ENCODE assay signal across 18 cellular contexts in the genomic region with DNA sequence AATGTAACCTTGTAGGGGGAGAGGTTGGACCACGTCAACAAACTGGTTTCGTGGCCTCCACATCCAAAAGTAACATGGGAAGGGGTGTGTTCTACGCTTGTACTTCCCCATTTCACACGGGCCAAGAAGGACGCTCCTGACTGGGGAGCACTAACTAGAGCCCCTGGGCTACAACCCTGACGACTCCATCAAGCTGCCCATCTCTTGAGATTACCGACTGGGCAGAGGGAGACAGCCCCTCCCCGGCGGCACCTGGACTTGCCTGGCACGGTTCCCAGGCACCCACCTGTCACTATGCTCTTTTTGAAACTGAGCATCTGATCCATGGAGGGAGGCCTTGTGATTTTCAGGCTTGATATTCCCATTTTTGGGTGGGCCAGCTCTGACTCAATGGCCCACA.
DNase-seq lines count a peak whose midpoint lies in the region; ATAC-seq and TF ChIP-seq lines count a peak whose summit lies in the region.
"Had no signal": no experiment of that assay in that cellular context is flagged by ENCODE, and none has a peak within 500 bp of the region (broad histone marks: within the 10 kb centered on the region; RNA-seq: fewer than 3 reads in every experiment).

No MANE protein-coding gene starts in this region.

- H2AFZ ChIP-seq in H9 (ENCODE audit: low read length) (no peak overlapping the region), neuronal stem cell (ENCODE audit: low read length) (no peak overlapping the region)
- H2AFZ ChIP-seq: GM23338 had no signal

- H3K36me3 Mint-ChIP-seq in H9 (ENCODE audit: insufficient read depth in 1 of 3, low read depth in 3 of 3): peaks cover 13 to 26% (median 16%) of the 10 kb centered on the region in 3 experiments; a peak in 6 of 7 replicates
- H3K36me3 Mint-ChIP-seq: CD14-positive monocyte had no signal

- H3K4me1 Mint-ChIP-seq in H9: peaks cover 21 to 28% of the 10 kb centered on the region in 2 experiments
- H3K4me1 Mint-ChIP-seq: CD14-positive monocyte, T-helper 17 cell had no signal

- H2BK12ac ChIP-seq in H9 (ENCODE audit: insufficient read length, low read depth, low read length) (no peak overlapping the region), neuronal stem cell (ENCODE audit: low read length) (no peak overlapping the region)

- H2BK15ac ChIP-seq in H9 (ENCODE audit: low read depth, low read length) (no peak overlapping the region), neuronal stem cell (ENCODE audit: low read length) (no peak overlapping the region)

- H3K9me3 ChIP-seq in H9 (ENCODE audit: control insufficient read depth, low read depth, low read length) (no peaks in the 10 kb centered on the region), neuronal stem cell (replicated peaks in 1 of 2; ENCODE audit: control insufficient read depth in 2 of 2, insufficient read depth in 1 of 2, low read depth in 1 of 2, low read length in 2 of 2) (no peaks in the 10 kb centered on the region)
- H3K9me3 ChIP-seq: Caco-2 had no signal

- no peaks in the 10 kb centered on the region for H3K27me3 ChIP-seq in H9 (ENCODE audit: insufficient read depth, low read length)
- H3K27me3 ChIP-seq in neuronal stem cell (ENCODE audit: control insufficient read depth in 3 of 3, insufficient read depth in 3 of 3, low read depth in 1 of 3, low read length in 3 of 3): peaks cover 0 to 3% (median 0%) of the 10 kb centered on the region in 3 experiments

- H3K4ac ChIP-seq in H9 (ENCODE audit: low read depth, low read length): no peak overlapping the region
- H3K4ac ChIP-seq in neuronal stem cell (ENCODE audit: low read length): no peak overlapping the region

- no peak for TF ChIP-seq CTCF in H9 (conservative IDR thresholded peaks at IDR 0.05)

- no peak overlapping the region for H4K91ac ChIP-seq in H9 (ENCODE audit: insufficient read length, low read depth, low read length)
- H4K91ac ChIP-seq in neuronal stem cell (ENCODE audit: low read depth, low read length, poor library complexity): no peak overlapping the region

- no peak overlapping the region for H3K4me3 ChIP-seq in neuronal stem cell (ENCODE audit: low read length in 2 of 2)
- H3K4me3 ChIP-seq: GM23338 had no signal

- H3K14ac ChIP-seq in H9 (ENCODE audit: insufficient read depth, low read length) (no peak overlapping the region), neuronal stem cell (ENCODE audit: low read length) (no peak overlapping the region)

- peaks cover 2% of the 10 kb centered on the region; the same call in 1 of the 2 replicates for H3K79me2 ChIP-seq in H9 (ENCODE audit: insufficient read depth, low read length)

- no peaks in the 10 kb centered on the region for H4K20me1 ChIP-seq in H9 (ENCODE audit: control insufficient read depth, insufficient read depth, insufficient read length)

- peaks cover 0 to 5% of the 10 kb centered on the region in 2 experiments; a peak in 3 of 5 replicates for H3K9me3 Mint-ChIP-seq in H9

- H3K23me2 ChIP-seq in H9 (ENCODE audit: insufficient read length, low read depth, low read length, poor library complexity, severe bottlenecking): no peaks in the 10 kb centered on the region

- H3K27ac Mint-ChIP-seq in H9: no peak overlapping the region; a peak in 1 of 7 replicates
- H3K27ac Mint-ChIP-seq: CD14-positive monocyte, GM23338, T-helper 17 cell had no signal

- H3K27me3 Mint-ChIP-seq in H9 (ENCODE audit: low read depth): no peaks in the 10 kb centered on the region; the same call in 1 of the 2 replicates

- H3K23ac ChIP-seq in H9 (ENCODE audit: insufficient read length, low read depth, low read length) (no peak overlapping the region), neuronal stem cell (ENCODE audit: low read depth, low read length, poor library complexity) (no peak overlapping the region)

- no peak for ATAC-seq in Right ventricle myocardium inferior
- ATAC-seq: PC-3, T-helper 17 cell had no signal

- no peak overlapping the region for H3K56ac ChIP-seq in H9 (ENCODE audit: insufficient read length, low read depth, low read length)

- no peak overlapping the region for H4K5ac ChIP-seq in H9 (ENCODE audit: insufficient read length, low read depth, low read length)

- no peak overlapping the region for H3K9ac ChIP-seq in H9 (ENCODE audit: extremely low read depth, insufficient read length, low read length)
- no peak overlapping the region for H3K9ac ChIP-seq in neuronal stem cell (ENCODE audit: low read depth, low read length, poor library complexity)

- H2BK5ac ChIP-seq in H9 (ENCODE audit: insufficient read length, low read length): no peak overlapping the region
- no peak overlapping the region for H2BK5ac ChIP-seq in neuronal stem cell (ENCODE audit: low read length)

- no peak overlapping the region for H3K4me2 ChIP-seq in H9 (ENCODE audit: insufficient read depth, insufficient read length, low read length)
- no peak overlapping the region for H3K4me2 ChIP-seq in neuronal stem cell (ENCODE audit: insufficient read depth, low read length, poor library complexity, severe bottlenecking)
- H3K4me2 ChIP-seq: GM23338 had no signal

- no peak overlapping the region for H2BK20ac ChIP-seq in H9 (ENCODE audit: low read depth, low read length, poor library complexity, severe bottlenecking)

- no peaks in the 10 kb centered on the region for H3K79me1 ChIP-seq in H9 (ENCODE audit: insufficient read depth, low read depth, low read length, poor library complexity, severe bottlenecking)
- no peaks in the 10 kb centered on the region for H3K79me1 ChIP-seq in neuronal stem cell (ENCODE audit: low read depth, low read length)

- H4K8ac ChIP-seq in H9 (replicated peaks; ENCODE audit: insufficient read length, low read depth, low read length) (no peak overlapping the region), neuronal stem cell (ENCODE audit: low read depth, low read length) (no peak overlapping the region)

- H2BK120ac ChIP-seq in H9 (ENCODE audit: low read depth, low read length, poor library complexity, severe bottlenecking) (no peak overlapping the region), neuronal stem cell (ENCODE audit: low read depth, low read length) (no peak overlapping the region)

- H2AK5ac ChIP-seq in H9 (ENCODE audit: insufficient read length, low read length) (no peak overlapping the region), neuronal stem cell (ENCODE audit: low read depth, low read length) (peak overlapping the region; percentile 57)

- no peak overlapping the region for H3K18ac ChIP-seq in H9 (ENCODE audit: insufficient read length, low read depth, low read length)
- H3K18ac ChIP-seq in neuronal stem cell (ENCODE audit: low read length): no peak overlapping the region

- no CpG with 5 or more reads among the region's 10 CpGs for WGBS in H9 (ENCODE audit: extremely low coverage, insufficient read length, low lambda C conversion rate)
- WGBS in neuronal stem cell (ENCODE audit: extremely low coverage in 2 of 2, insufficient read length in 2 of 2, insufficient replicate concordance in 1 of 2), 2 donors: no CpG with 5 or more reads among the region's 10 CpGs

- no peaks in the 10 kb centered on the region for H3K36me3 ChIP-seq in neuronal stem cell (replicated peaks in 1 of 2; ENCODE audit: control insufficient read depth in 2 of 2, insufficient read depth in 2 of 2, low read length in 2 of 2)

- H3K27ac ChIP-seq in H9 (ENCODE audit: insufficient read length, low read depth, low read length): no peak overlapping the region
- H3K27ac ChIP-seq in neuronal stem cell (replicated peaks; ENCODE audit: low read length): no peak overlapping the region

- DNase-seq in NCI-H2107 treated with DMSO at 0.1 percent for 48 hours (lab: John Stamatoyannopoulos, UW; ENCODE audit: unreplicated experiment): peak; percentile 16
- no peak for DNase-seq in NCI-H2107 (lab: John Stamatoyannopoulos, UW)
- DNase-seq in H9: peak; percentile 3
- peak; percentile 80 for DNase-seq in NCI-H345 (lab: John Stamatoyannopoulos, UW)
- no peak for DNase-seq in neuronal stem cell (ENCODE audit: low spot score)
- no peak for DNase-seq in HK-2 (ENCODE audit: unreplicated experiment)
- DNase-seq in Right ventricle myocardium inferior (ENCODE audit: missing footprints): no peak
- no peak for DNase-seq in stimulated activated naive CD4-positive, alpha-beta T cell treated with Interleukin-2 at 50 U/mL for 16 hours (lab: John Stamatoyannopoulos, UW)
- DNase-seq: GF-D8, KBM-7, NCI-H1048, NCI-H1930, NCI-H446, PC-3, T-helper 17 cell had no signal

- intact Hi-C loops in Right ventricle myocardium inferior (cut with DNase I): no loop called here

- no peak overlapping the region for H3K4me3 Mint-ChIP-seq in H9
- H3K4me3 Mint-ChIP-seq: CD14-positive monocyte, GM23338, T-helper 17 cell had no signal

- H3K4me1 ChIP-seq in H9 (ENCODE audit: insufficient read depth, low read length) (peaks cover 2% of the 10 kb centered on the region; the same call in 1 of the 2 replicates), neuronal stem cell (ENCODE audit: control insufficient read depth in 2 of 2, insufficient read depth in 1 of 2, low read depth in 1 of 2, low read length in 2 of 2) (no peaks in the 10 kb centered on the region)

- H3T11ph ChIP-seq in H9 (ENCODE audit: low read length): no peak overlapping the region

Comparison
In these comparisons a context has a peak if more than half of its experiments do, and no peak if none do; other contexts are left out.
1. DNase-seq: peak in NCI-H2107 treated with DMSO at 0.1 percent for 48 hours (single experiment), H9 (single experiment) and NCI-H345 (single experiment); none in NCI-H2107 (single experiment), neuronal stem cell (single experiment), HK-2 (single experiment), Right ventricle myocardium inferior (single experiment) and stimulated activated naive CD4-positive, alpha-beta T cell treated with Interleukin-2 at 50 U/mL for 16 hours (single experiment).